18 cellular contexts compared by ENCODE assay signal in the genomic region with DNA sequence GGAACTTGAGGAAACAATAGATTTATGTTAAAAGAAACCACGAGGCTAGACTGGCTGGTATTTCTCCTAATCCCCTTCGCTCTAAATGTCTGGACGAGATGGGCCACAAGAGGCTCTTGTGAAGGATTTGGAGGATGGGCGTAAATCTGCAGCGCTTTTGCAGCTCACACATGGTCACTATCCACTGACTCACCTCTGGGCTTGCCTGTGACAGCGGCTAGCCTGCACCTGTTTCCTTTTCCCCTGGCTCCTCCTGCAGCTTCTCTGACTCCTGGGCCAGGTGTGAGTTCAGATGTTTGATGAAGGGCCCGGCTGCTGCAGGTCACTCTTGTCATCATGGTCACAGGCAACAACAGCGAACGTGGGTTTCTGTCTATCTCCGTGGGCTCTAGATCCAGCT.
A peak's percentile ranks its signal among the peaks of the same experiment; 100 is the strongest.
DNase-seq lines count a peak whose midpoint lies in the region.
"Had no signal": no experiment of that assay in that cellular context is flagged by ENCODE, and none has a peak within 500 bp of the region (broad histone marks: within the 10 kb centered on the region; RNA-seq: fewer than 3 reads in every experiment).

No MANE protein-coding gene starts in this region.

- DNase-seq in NCI-H748 (lab: John Stamatoyannopoulos, UW; ENCODE audit: unreplicated experiment) (peak; percentile 9), NCI-H748 treated with DMSO at 0.1 percent for 48 hours (lab: John Stamatoyannopoulos, UW) (no peak), NCI-H774 (lab: John Stamatoyannopoulos, UW) (peak; percentile 13), SHP77 treated with DMSO at 0.1 percent for 48 hours (lab: John Stamatoyannopoulos, UW) (peak; percentile 19), mesenteric fat pad (ENCODE audit: low spot score) (no peak), hypothalamus (lab: John Stamatoyannopoulos, UW) (no peak)
- no peak for DNase-seq in activated CD8-positive, alpha-beta memory T cell treated with anti-CD3 and anti-CD28 coated beads, Interleukin-2, amount 50 U/mL, for 4 hours
- DNase-seq: DMS79 treated with DMSO at 0.1 percent for 48 hours; GF-D8; MM.1S; NCI-H1048; NCI-H1436; NCI-H1930; NCI-H2107; NCI-H446; NCI-H526; NK-92 treated with Interleukin-12 subunit alpha and Interleukin-12 subunit beta, amount 100 ng/mL, for 24 hours; SIG-M5 had no signal

Comparison
In these comparisons a context has a peak if more than half of its experiments do, and no peak if none do; other contexts are left out.
1. DNase-seq: peak in NCI-H748 (single experiment), NCI-H774 (single experiment) and SHP77 treated with DMSO at 0.1 percent for 48 hours (single experiment); none in NCI-H748 treated with DMSO at 0.1 percent for 48 hours (single experiment), activated CD8-positive, alpha-beta memory T cell treated with anti-CD3 and anti-CD28 coated beads, Interleukin-2, amount 50 U/mL, for 4 hours (single experiment), mesenteric fat pad (single experiment) and hypothalamus (0 of 51).